ENCODE assay signal across 8 cellular contexts in genomic region chr2:237474511-237474911, GRCh38. TPM values are rescaled to one million over a fixed set of nuclear protein-coding genes. Genes with fewer than 3 reads are reported as not detected.
DNase-seq lines count a peak whose midpoint lies in the region; ATAC-seq, FAIRE-seq and TF ChIP-seq lines count a peak whose summit lies in the region.

No MANE protein-coding gene starts in this region.

- H3K27me3 ChIP-seq in DOHH2 (ENCODE audit: control insufficient read depth, low read length) (peaks cover 10% of the 10 kb centered on the region), SU-DHL-6 (ENCODE audit: low read length) (no peaks in the 10 kb centered on the region), pancreas (no peaks in the 10 kb centered on the region)

- TF ChIP-seq CTCF in DOHH2 (IDR thresholded peaks at IDR 0.05; ENCODE audit: low read depth, low read length, poor library complexity, severe bottlenecking) = no peak
- TF ChIP-seq CTCF in SU-DHL-6 (IDR thresholded peaks at IDR 0.05; ENCODE audit: insufficient read depth, low read length, poor library complexity, severe bottlenecking) = no peak
- no peak for TF ChIP-seq CTCF in fibroblast of pulmonary artery (IDR thresholded peaks at IDR 0.05; ENCODE audit: low read length, missing control alignments)
- no peak for TF ChIP-seq CTCF in pancreas (IDR thresholded peaks at IDR 0.05)

- H3K36me3 ChIP-seq in DOHH2 (ENCODE audit: control insufficient read depth, low read length) = no peaks in the 10 kb centered on the region
- H3K36me3 ChIP-seq in SU-DHL-6 (ENCODE audit: low read length) = no peaks in the 10 kb centered on the region
- no peaks in the 10 kb centered on the region for H3K36me3 ChIP-seq in pancreas

- ATAC-seq in pancreas (peak in 1 of 4 donors; percentile 4), HG03095 (IDR thresholded peaks at IDR 0.05; ENCODE audit: unreplicated experiment) (no peak), GM18907 (IDR thresholded peaks at IDR 0.05; ENCODE audit: unreplicated experiment) (no peak)

- H3K9me2 ChIP-seq in DOHH2 (replicated peaks; ENCODE audit: control insufficient read depth, low read length) (no peaks in the 10 kb centered on the region), SU-DHL-6 (replicated peaks; ENCODE audit: insufficient read depth, low read length) (no peaks in the 10 kb centered on the region)

- H3K4me1 ChIP-seq in DOHH2 (ENCODE audit: control insufficient read depth, low read length) (peaks cover 9% of the 10 kb centered on the region), pancreas (peaks cover 0 to 12% (median 10%) of the 10 kb centered on the region in 3 donors)

- peak overlapping the region; percentile 88 for H3K4me3 ChIP-seq in DOHH2 (ENCODE audit: low read length)
- H3K4me3 ChIP-seq in SU-DHL-6 (ENCODE audit: insufficient read depth, low read length, poor library complexity, severe bottlenecking) = peak overlapping the region; percentile 78
- peak overlapping the region; percentile 61 for H3K4me3 ChIP-seq in fibroblast of pulmonary artery (replicated peaks; ENCODE audit: low read depth, low read length)
- peak overlapping the region; percentile 42 to 83 (median 70) for H3K4me3 ChIP-seq in pancreas

- FAIRE-seq in pancreas (lab: Jason Lieb, UNC) = no peak

- H3F3A ChIP-seq in DOHH2 (ENCODE audit: control insufficient read depth, insufficient read depth) = no peaks in the 10 kb centered on the region
- H3F3A ChIP-seq in SU-DHL-6 (ENCODE audit: insufficient read depth) = no peaks in the 10 kb centered on the region

- peak overlapping the region; percentile 98 for H2AFZ ChIP-seq in SU-DHL-6 (ENCODE audit: low read depth, low read length, severe bottlenecking)

- DNase-seq in fibroblast of pulmonary artery (ENCODE audit: low read depth) (no peak), pancreas (peak in 2 of 6 donors; percentile 32 to 53), superior temporal gyrus (ENCODE audit: extremely low spot score) (no peak)
- no peak for DNase-seq in NK-92 treated with Interleukin-12 subunit alpha and Interleukin-12 subunit beta, amount 100 ng/mL, for 24 hours (lab: John Stamatoyannopoulos, UW)

- H3K27ac ChIP-seq in DOHH2 (ENCODE audit: low read depth, low read length) (no peak overlapping the region), SU-DHL-6 (ENCODE audit: low read depth, low read length) (no peak overlapping the region), pancreas (peak overlapping the region; percentile 81 to 94 (median 86))

- intact Hi-C loops in pancreas (cut with DNase I) = loop anchor here in 1 of 3 donors (10.0 kb wide), 1 partner anchor 60 kb away; the partner anchor contains the start of gene COL6A3

- H4K20me1 ChIP-seq in DOHH2 (ENCODE audit: control insufficient read depth, insufficient read depth, low read depth, low read length) (no peaks in the 10 kb centered on the region), SU-DHL-6 (ENCODE audit: low read depth, low read length) (no peaks in the 10 kb centered on the region)

- H3K9me3 ChIP-seq in DOHH2 (ENCODE audit: control insufficient read depth, insufficient read depth, low read length) (no peaks in the 10 kb centered on the region), SU-DHL-6 (ENCODE audit: insufficient read depth, low read length) (no peaks in the 10 kb centered on the region), pancreas (no peaks in the 10 kb centered on the region)

- 74 to 79% methylated on average over 10 of the region's 10 CpGs for WGBS in pancreas, 2 donors

- H3K4me2 ChIP-seq in DOHH2 (ENCODE audit: low read length) (peak overlapping the region; percentile 65), SU-DHL-6 (ENCODE audit: low read depth, low read length, poor library complexity, severe bottlenecking) (peak overlapping the region; percentile 72)

- peak overlapping the region; percentile 73 for H3K9ac ChIP-seq in SU-DHL-6 (ENCODE audit: low read length)

- no peaks in the 10 kb centered on the region for H3K79me2 ChIP-seq in DOHH2 (ENCODE audit: control insufficient read depth, low read length)
- no peaks in the 10 kb centered on the region for H3K79me2 ChIP-seq in SU-DHL-6 (ENCODE audit: insufficient read depth, low read length)

RNA-seq across cellular contexts. Expression of gene MLPH, which starts 12.5 kb away (rescaled TPM):
- 10 to 100 TPM in 5 of 6 donors, 1 to 10 TPM in 1; 6.2 to 25.3 (median 13.1) TPM for total RNA-seq in pancreas
- 10 to 100 TPM; 28.1 to 45.2 TPM for polyA plus RNA-seq in pancreas

Comparison
In these comparisons a context has a peak if more than half of its experiments do, and no peak if none do; other contexts are left out.
1. H3K27ac ChIP-seq: peak in pancreas (4 of 4); none in DOHH2 (single experiment) and SU-DHL-6 (single experiment).
2. Peak in every context shown above with its lines, with median percentiles within 50 percentile points of each other: H3K4me3 ChIP-seq.